19 cellular contexts compared by ENCODE assay signal in genomic region chr3:150793641-150794040, GRCh38. TPM values are rescaled to one million over a fixed set of nuclear protein-coding genes. Genes with fewer than 3 reads are reported as not detected.
DNase-seq lines count a peak whose midpoint lies in the region; ATAC-seq and TF ChIP-seq lines count a peak whose summit lies in the region.
"Had no signal": no experiment of that assay in that cellular context is flagged by ENCODE, and none has a peak within 500 bp of the region (broad histone marks: within the 10 kb centered on the region; RNA-seq: fewer than 3 reads in every experiment).

No MANE protein-coding gene starts in this region.

- no TSS peak for BruUV-seq in Panc1 (replicated peaks; lab: Mats Ljungman, UMichigan)

- POLR2A ChIA-PET in Panc1 (lab: Charles Lee) = no interaction called here

- no peak for ATAC-seq in DND-41 (ENCODE audit: insufficient read depth, low read depth)
- ATAC-seq in Panc1 = no peak
- no peak for ATAC-seq in HG02970 (IDR thresholded peaks at IDR 0.05; ENCODE audit: low FRiP score, unreplicated experiment)
- ATAC-seq in sciatic nerve = no peak

- DNase-seq in DND-41 (no peak), MM.1S (peak; percentile 7), Panc1 (ENCODE audit: low read depth, low spot score) (no peak), erythroblast (lab: John Stamatoyannopoulos, UW) (peak; percentile 9 to 30), sciatic nerve (ENCODE audit: low spot score) (no peak), foreskin melanocyte (no peak), SJCRH30 (no peak)
- DNase-seq: CD4-positive, CD25-positive, alpha-beta regulatory T cell; DMS53; NCI-H1105 treated with DMSO at 0.1 percent for 48 hours; NCI-H146; NCI-H1930; NCI-H345; NCI-H748 treated with DMSO at 0.1 percent for 48 hours; Peyer's patch; SIG-M5; SK-N-SH; SW 1271 had no signal

- H3K36me3 ChIP-seq in DND-41 (ENCODE audit: insufficient read depth, low read length) = no peaks in the 10 kb centered on the region
- H3K36me3 ChIP-seq in MM.1S (replicated peaks; ENCODE audit: insufficient read depth, low read length) = no peaks in the 10 kb centered on the region
- no peaks in the 10 kb centered on the region for H3K36me3 ChIP-seq in Panc1 (ENCODE audit: control insufficient read depth, insufficient read depth, low read length)
- H3K36me3 ChIP-seq in SJCRH30 = no peaks in the 10 kb centered on the region
- H3K36me3 ChIP-seq: Peyer's patch had no signal

- H3K4me1 ChIP-seq in DND-41 (ENCODE audit: insufficient read depth, low read length) (peaks cover 7% of the 10 kb centered on the region), MM.1S (ENCODE audit: low read length) (no peaks in the 10 kb centered on the region), Panc1 (ENCODE audit: control insufficient read depth, insufficient read depth, low read length) (no peaks in the 10 kb centered on the region), SJCRH30 (no peaks in the 10 kb centered on the region)
- H3K4me1 ChIP-seq: Peyer's patch had no signal

- TF ChIP-seq CTCF in DND-41 (IDR thresholded peaks at IDR 0.05; ENCODE audit: borderline replicate concordance, extremely low read depth, low read length, poor library complexity, severe bottlenecking) = peak; percentile 5
- TF ChIP-seq CTCF in MM.1S (IDR thresholded peaks at IDR 0.05; ENCODE audit: low read length) = no peak; the same call in 1 of the 2 replicates
- TF ChIP-seq CTCF in Panc1 (IDR thresholded peaks at IDR 0.05) = peak; percentile 19; the same call in 1 of the 2 replicates

- H3K27me3 ChIP-seq in DND-41 (ENCODE audit: insufficient read depth, low read length, poor library complexity) (peaks cover 36% of the 10 kb centered on the region), MM.1S (replicated peaks; ENCODE audit: insufficient read depth, low read length) (no peaks in the 10 kb centered on the region), Panc1 (ENCODE audit: control insufficient read depth, insufficient read depth, low read length) (peaks cover 8% of the 10 kb centered on the region), SJCRH30 (no peaks in the 10 kb centered on the region)
- H3K27me3 ChIP-seq: Peyer's patch had no signal

- H2AFZ ChIP-seq in DND-41 (ENCODE audit: low read depth, low read length) (no peak overlapping the region), MM.1S (ENCODE audit: low read length) (no peak overlapping the region)

- H3F3A ChIP-seq in MM.1S (ENCODE audit: insufficient read depth, low read length) = no peaks in the 10 kb centered on the region

- no peak for TF ChIP-seq POLR2A in erythroblast (IDR thresholded peaks at IDR 0.05; ENCODE audit: low read length)

- H3K9me3 ChIP-seq in DND-41 (ENCODE audit: insufficient read depth, low read length, severe bottlenecking) (no peaks in the 10 kb centered on the region), MM.1S (replicated peaks; ENCODE audit: insufficient read depth, low read length) (no peaks in the 10 kb centered on the region), Panc1 (ENCODE audit: control insufficient read depth, insufficient read depth, low read depth, low read length) (no peaks in the 10 kb centered on the region), SJCRH30 (replicated peaks) (no peaks in the 10 kb centered on the region)
- H3K9me3 ChIP-seq: Peyer's patch, SK-N-SH had no signal

- H4K20me1 ChIP-seq in DND-41 (ENCODE audit: insufficient read depth, low read length) (no peaks in the 10 kb centered on the region), MM.1S (ENCODE audit: insufficient read depth, low read length) (no peaks in the 10 kb centered on the region)

- no peak overlapping the region for H3K9ac ChIP-seq in DND-41 (ENCODE audit: low read depth, low read length)
- no peak overlapping the region for H3K9ac ChIP-seq in MM.1S (ENCODE audit: low read length)
- H3K9ac ChIP-seq: SK-N-SH had no signal

- in situ Hi-C loops in Panc1 (cut with HindIII; ENCODE audit: low pct_unique_long_range_greater_than_20kb, low sequenced_read_pairs) = no loop called here

- CTCF ChIA-PET in Panc1 (lab: Charles Lee) = no interaction called here

- no peak overlapping the region for H3K27ac ChIP-seq in DND-41 (ENCODE audit: low read length)
- no peak overlapping the region for H3K27ac ChIP-seq in MM.1S (ENCODE audit: low read length)
- no peak overlapping the region for H3K27ac ChIP-seq in Panc1 (ENCODE audit: low read length)
- H3K27ac ChIP-seq in SJCRH30 = no peak overlapping the region
- H3K27ac ChIP-seq: Peyer's patch had no signal

- H3K4me2 ChIP-seq in DND-41 (ENCODE audit: insufficient read depth, low read length) (no peak overlapping the region), MM.1S (ENCODE audit: low read depth, low read length) (no peak overlapping the region)
- H3K4me2 ChIP-seq: SK-N-SH had no signal

- no peaks in the 10 kb centered on the region for H3K79me2 ChIP-seq in DND-41 (ENCODE audit: insufficient read depth, low read length)
- no peaks in the 10 kb centered on the region for H3K79me2 ChIP-seq in MM.1S (ENCODE audit: low read length)

- no peaks in the 10 kb centered on the region for H3K9me2 ChIP-seq in MM.1S (replicated peaks; ENCODE audit: insufficient read depth, low read length)
- H3K9me2 ChIP-seq: SK-N-SH had no signal

- intact Hi-C loops in Panc1 (cut with micrococcal nuclease; ENCODE audit: unreplicated experiment) = no loop called here
- intact Hi-C loops in sciatic nerve (cut with DNase I) = no loop called here

- H3K4me3 ChIP-seq in DND-41 (ENCODE audit: low read depth in 1 of 2, low read length in 2 of 2) (no peak overlapping the region), MM.1S (ENCODE audit: low read length) (no peak overlapping the region), Panc1 (ENCODE audit: low read depth in 2 of 2, low read length in 2 of 2) (no peak overlapping the region), SJCRH30 (no peak overlapping the region)
- H3K4me3 ChIP-seq: Peyer's patch had no signal

RNA-seq across cellular contexts. Expression of gene SIAH2, which starts 30.7 kb away (rescaled TPM):
- total RNA-seq in Panc1 (2021; ENCODE audit: unreplicated experiment) (24.0 TPM), sciatic nerve (19.1 TPM)
- polyA plus RNA-seq in Panc1 (2012; ENCODE audit: insufficient read length) = 30.6 TPM
- 33.0 and 36.4 TPM in 2 replicates for total RNA-seq in SJCRH30 (2014; rRNA removed; shearing (Covaris generic))

Comparison
In these comparisons a context has a peak if more than half of its experiments do, and no peak if none do; other contexts are left out.
1. DNase-seq: peak in MM.1S (single experiment) and erythroblast (2 of 2); none in DND-41 (single experiment), Panc1 (single experiment), sciatic nerve (single experiment), foreskin melanocyte (single experiment) and SJCRH30 (0 of 2).